ENCODE assay signal across 21 cellular contexts in genomic region chr15:99503411-99503810, GRCh38.
A peak's percentile ranks its signal among the peaks of the same experiment; 100 is the strongest.
DNase-seq lines count a peak whose midpoint lies in the region; ATAC-seq and TF ChIP-seq lines count a peak whose summit lies in the region.
"Had no signal": no experiment of that assay in that cellular context is flagged by ENCODE, and none has a peak within 500 bp of the region (broad histone marks: within the 10 kb centered on the region; RNA-seq: fewer than 3 reads in every experiment).

No MANE protein-coding gene starts in this region.

- peaks cover 0 to 5% of the 10 kb centered on the region in 2 donors for H3K9me3 Mint-ChIP-seq in activated T-cell treated with anti-CD3 and anti-CD28 coated beads, Interleukin-2, amount 50 U/mL, for 72 hours
- H3K9me3 Mint-ChIP-seq in activated naive CD8-positive, alpha-beta T cell treated with anti-CD3 and anti-CD28 coated beads, Interleukin-2, amount 50 U/mL, for 24 hours, result no peaks in the 10 kb centered on the region
- H3K9me3 Mint-ChIP-seq in stimulated activated effector memory CD8-positive, alpha-beta T cell treated with anti-CD3 and anti-CD28 coated beads, Interleukin-12 subunit alpha, Interleukin-12 subunit beta, amount 100 ng/mL, for 72 hours, result no peaks in the 10 kb centered on the region
- H3K9me3 Mint-ChIP-seq: activated naive CD4-positive, alpha-beta T cell treated with anti-CD3 and anti-CD28 coated beads for 36 hours; activated T-cell treated with anti-CD3 and anti-CD28 coated beads, Interleukin-2, amount 50 U/mL, for 24 hours had no signal

- H3K9me3 ChIP-seq in Karpas-422 (ENCODE audit: low read length) (no peaks in the 10 kb centered on the region), hepatocyte (ENCODE audit: low read depth) (no peaks in the 10 kb centered on the region)
- H3K9me3 ChIP-seq: esophagus squamous epithelium, MG63, neutrophil, psoas muscle, tibial nerve had no signal

- H3K9ac ChIP-seq in Karpas-422 (ENCODE audit: low read length), result peak overlapping the region; percentile 64

- no peak overlapping the region for H3K27ac Mint-ChIP-seq in activated T-cell treated with anti-CD3 and anti-CD28 coated beads, Interleukin-2, amount 50 U/mL, for 72 hours
- peak overlapping the region; percentile 90 for H3K27ac Mint-ChIP-seq in activated naive CD8-positive, alpha-beta T cell treated with anti-CD3 and anti-CD28 coated beads, Interleukin-2, amount 50 U/mL, for 24 hours
- H3K27ac Mint-ChIP-seq in stimulated activated effector memory CD8-positive, alpha-beta T cell treated with anti-CD3 and anti-CD28 coated beads, Interleukin-12 subunit alpha, Interleukin-12 subunit beta, amount 100 ng/mL, for 72 hours, result no peak overlapping the region
- H3K27ac Mint-ChIP-seq: activated naive CD4-positive, alpha-beta T cell treated with anti-CD3 and anti-CD28 coated beads for 36 hours had no signal

- H3K4me3 ChIP-seq in Karpas-422 (ENCODE audit: low read length) (peak overlapping the region; percentile 29; the same call in 1 of the 2 replicates), hepatocyte (no peak overlapping the region), coronary artery (no peak overlapping the region)
- H3K4me3 ChIP-seq: esophagus squamous epithelium, K562, MG63, psoas muscle, tibial nerve had no signal

- TF ChIP-seq CTCF in hepatocyte (IDR thresholded peaks at IDR 0.05; ENCODE audit: poor library complexity), result no peak
- no peak for TF ChIP-seq CTCF in coronary artery (IDR thresholded peaks at IDR 0.05)

- no peaks in the 10 kb centered on the region for H3K9me2 ChIP-seq in Karpas-422 (replicated peaks; ENCODE audit: insufficient read depth, low read length)
- H3K9me2 ChIP-seq in hepatocyte (replicated peaks; ENCODE audit: insufficient read depth), result no peaks in the 10 kb centered on the region

- H3K4me1 ChIP-seq in Karpas-422 (ENCODE audit: low read length) (peaks cover 65% of the 10 kb centered on the region), hepatocyte (ENCODE audit: insufficient read depth) (peaks cover 3% of the 10 kb centered on the region)

- peaks cover 0 to 2% of the 10 kb centered on the region in 2 donors for H3K36me3 Mint-ChIP-seq in activated T-cell treated with anti-CD3 and anti-CD28 coated beads, Interleukin-2, amount 50 U/mL, for 72 hours (ENCODE audit: insufficient read depth in 2 of 2)
- no peaks in the 10 kb centered on the region for H3K36me3 Mint-ChIP-seq in activated naive CD8-positive, alpha-beta T cell treated with anti-CD3 and anti-CD28 coated beads, Interleukin-2, amount 50 U/mL, for 24 hours (ENCODE audit: low read depth)
- H3K36me3 Mint-ChIP-seq in stimulated activated effector memory CD8-positive, alpha-beta T cell treated with anti-CD3 and anti-CD28 coated beads, Interleukin-12 subunit alpha, Interleukin-12 subunit beta, amount 100 ng/mL, for 72 hours, result no peaks in the 10 kb centered on the region

- no peaks in the 10 kb centered on the region for H3K79me2 ChIP-seq in Karpas-422 (ENCODE audit: low read length)
- H3K79me2 ChIP-seq in hepatocyte, result no peaks in the 10 kb centered on the region

- H3K4me2 ChIP-seq in Karpas-422 (ENCODE audit: low read depth, low read length, poor library complexity, severe bottlenecking), result peak overlapping the region; percentile 65
- H3K4me2 ChIP-seq in hepatocyte, result no peak overlapping the region

- 92% methylated on average over 11 of the region's 11 CpGs for WGBS in hepatocyte (ENCODE audit: low lambda C conversion rate, missing lambda C conversion rate)

- ATAC-seq in activated T-cell treated with anti-CD3 and anti-CD28 coated beads, Interleukin-2, amount 50 U/mL, for 72 hours (replicated peaks in 1 of 2), result no peak
- ATAC-seq in activated naive CD8-positive, alpha-beta T cell treated with anti-CD3 and anti-CD28 coated beads, Interleukin-2, amount 50 U/mL, for 24 hours, result no peak
- ATAC-seq in stimulated activated effector memory CD8-positive, alpha-beta T cell treated with anti-CD3 and anti-CD28 coated beads, Interleukin-12 subunit alpha, Interleukin-12 subunit beta, amount 100 ng/mL, for 72 hours, result no peak
- ATAC-seq: K562, psoas muscle had no signal

- H3K27me3 Mint-ChIP-seq in activated T-cell treated with anti-CD3 and anti-CD28 coated beads, Interleukin-2, amount 50 U/mL, for 72 hours (ENCODE audit: low read depth), result peaks cover 10% of the 10 kb centered on the region
- H3K27me3 Mint-ChIP-seq in activated naive CD8-positive, alpha-beta T cell treated with anti-CD3 and anti-CD28 coated beads, Interleukin-2, amount 50 U/mL, for 24 hours, result no peaks in the 10 kb centered on the region

- H4K20me1 ChIP-seq in Karpas-422 (ENCODE audit: insufficient read depth, low read depth, low read length) (no peaks in the 10 kb centered on the region), hepatocyte (ENCODE audit: insufficient read depth, poor library complexity, severe bottlenecking) (no peaks in the 10 kb centered on the region)

- H3K27me3 ChIP-seq in Karpas-422 (ENCODE audit: low read length) (no peaks in the 10 kb centered on the region), hepatocyte (no peaks in the 10 kb centered on the region)
- H3K27me3 ChIP-seq: esophagus squamous epithelium, MG63, tibial nerve had no signal

- peak overlapping the region; percentile 66 to 81 for H3K4me3 Mint-ChIP-seq in activated T-cell treated with anti-CD3 and anti-CD28 coated beads, Interleukin-2, amount 50 U/mL, for 72 hours
- peak overlapping the region; percentile 7 for H3K4me3 Mint-ChIP-seq in activated naive CD8-positive, alpha-beta T cell treated with anti-CD3 and anti-CD28 coated beads, Interleukin-2, amount 50 U/mL, for 24 hours
- peak overlapping the region; percentile 51 for H3K4me3 Mint-ChIP-seq in stimulated activated effector memory CD8-positive, alpha-beta T cell treated with anti-CD3 and anti-CD28 coated beads, Interleukin-12 subunit alpha, Interleukin-12 subunit beta, amount 100 ng/mL, for 72 hours
- H3K4me3 Mint-ChIP-seq: activated naive CD4-positive, alpha-beta T cell treated with anti-CD3 and anti-CD28 coated beads for 36 hours had no signal

- no peaks in the 10 kb centered on the region for H3K36me3 ChIP-seq in Karpas-422 (ENCODE audit: insufficient read depth, low read length)
- no peaks in the 10 kb centered on the region for H3K36me3 ChIP-seq in hepatocyte (replicated peaks; ENCODE audit: insufficient read depth, low read depth)
- H3K36me3 ChIP-seq: esophagus squamous epithelium, MG63, neutrophil, tibial nerve had no signal

- H2AFZ ChIP-seq in Karpas-422 (ENCODE audit: low read length) (peak overlapping the region; percentile 41), hepatocyte (no peak overlapping the region)

- DNase-seq in activated T-cell treated with anti-CD3 and anti-CD28 coated beads, Interleukin-2, amount 50 U/mL, for 72 hours, result no peak
- DNase-seq in activated T-cell treated with anti-CD3 and anti-CD28 coated beads, Interleukin-2, amount 50 U/mL, for 1 hour, result no peak
- DNase-seq in Karpas-422, result peak; percentile 55
- no peak for DNase-seq in activated naive CD8-positive, alpha-beta T cell treated with anti-CD3 and anti-CD28 coated beads, Interleukin-2, amount 50 U/mL, for 24 hours
- DNase-seq in stimulated activated effector memory CD8-positive, alpha-beta T cell treated with anti-CD3 and anti-CD28 coated beads, Interleukin-12 subunit alpha, Interleukin-12 subunit beta, amount 100 ng/mL, for 72 hours (ENCODE audit: low spot score in 2 of 2), result peak in 1 of 2 donors; percentile 45
- DNase-seq in amniotic stem cell (lab: John Stamatoyannopoulos, UW), result no peak
- DNase-seq in hepatocyte (ENCODE audit: low spot score), result no peak
- no peak for DNase-seq in coronary artery (ENCODE audit: low spot score)
- DNase-seq: activated CD4-positive, CD25-positive, alpha-beta regulatory T cell treated with anti-CD3 and anti-CD28 coated beads, Interleukin-2, amount 50 U/mL, for 72 hours; activated T-cell treated with anti-CD3 and anti-CD28 coated beads, Interleukin-2, amount 50 U/mL, for 24 hours; anterior cingulate cortex; cortex of kidney; esophagus squamous epithelium; foreskin melanocyte; MG63; NCI-H2029; psoas muscle had no signal

- peak overlapping the region; percentile 98 for H3K27ac ChIP-seq in Karpas-422 (ENCODE audit: low read length)
- no peak overlapping the region for H3K27ac ChIP-seq in hepatocyte
- H3K27ac ChIP-seq in coronary artery, result no peak overlapping the region
- H3K27ac ChIP-seq: esophagus squamous epithelium, neutrophil, psoas muscle, tibial nerve had no signal

- H3K4me1 Mint-ChIP-seq in activated T-cell treated with anti-CD3 and anti-CD28 coated beads, Interleukin-2, amount 50 U/mL, for 72 hours (ENCODE audit: low read depth), result peaks cover 70% of the 10 kb centered on the region
- H3K4me1 Mint-ChIP-seq in activated naive CD8-positive, alpha-beta T cell treated with anti-CD3 and anti-CD28 coated beads, Interleukin-2, amount 50 U/mL, for 24 hours, result peaks cover 68% of the 10 kb centered on the region
- peaks cover 39% of the 10 kb centered on the region for H3K4me1 Mint-ChIP-seq in stimulated activated effector memory CD8-positive, alpha-beta T cell treated with anti-CD3 and anti-CD28 coated beads, Interleukin-12 subunit alpha, Interleukin-12 subunit beta, amount 100 ng/mL, for 72 hours

Comparison
In these comparisons a context has a peak if more than half of its experiments do, and no peak if none do; other contexts are left out.
1. H3K4me3 Mint-ChIP-seq: peak in every context shown above with its lines; median percentile 74 in activated T-cell treated with anti-CD3 and anti-CD28 coated beads, Interleukin-2, amount 50 U/mL, for 72 hours; 51 in stimulated activated effector memory CD8-positive, alpha-beta T cell treated with anti-CD3 and anti-CD28 coated beads, Interleukin-12 subunit alpha, Interleukin-12 subunit beta, amount 100 ng/mL, for 72 hours; 7 in activated naive CD8-positive, alpha-beta T cell treated with anti-CD3 and anti-CD28 coated beads, Interleukin-2, amount 50 U/mL, for 24 hours.